In the genomic region with DNA sequence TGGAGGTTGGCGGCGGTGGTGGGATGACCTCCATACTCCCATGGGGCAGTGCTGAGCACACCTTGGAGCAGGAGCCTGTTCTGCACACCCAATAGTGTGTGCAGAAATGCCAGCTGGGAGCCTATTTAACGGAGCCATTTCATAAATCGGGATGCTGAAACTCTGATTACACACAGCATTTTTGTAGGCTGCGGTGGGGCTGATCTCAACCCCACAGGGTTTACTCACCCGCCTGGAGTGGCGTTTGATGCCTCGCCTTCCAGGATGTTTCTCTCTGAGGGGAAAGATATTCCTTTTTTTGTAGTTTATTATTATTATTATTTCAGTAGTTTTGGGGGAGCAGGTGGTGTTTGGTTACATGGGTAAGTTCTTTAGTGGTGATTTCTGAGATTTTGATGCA, we compare ENCODE assay signal across 19 cellular contexts.
"Had no signal": no experiment of that assay in that cellular context is flagged by ENCODE, and none has a peak within 500 bp of the region (broad histone marks: within the 10 kb centered on the region; RNA-seq: fewer than 3 reads in every experiment).

No MANE protein-coding gene starts in this region.

- H3K4me3 Mint-ChIP-seq: naive B cell, nephron had no signal

- H3K4me2 ChIP-seq: smooth muscle cell had no signal

- H3K27ac ChIP-seq: esophagus squamous epithelium, gastroesophageal sphincter, pancreas had no signal

- H3K4me3 ChIP-seq: esophagus squamous epithelium, gastroesophageal sphincter, lung, pancreas, smooth muscle cell had no signal

- H3K9me3 ChIP-seq: esophagus squamous epithelium, gastroesophageal sphincter, pancreas had no signal

- H3K9me3 Mint-ChIP-seq: nephron had no signal

- DNase-seq: dermis blood vessel endothelial cell; esophagus squamous epithelium; foreskin fibroblast; glutamatergic neuron; left colon; left ventricle myocardium superior; mesendoderm; naive B cell; occipital lobe; pancreas; right cardiac atrium; stimulated activated CD4-positive, alpha-beta T cell treated with anti-CD3 and anti-CD28 coated beads, Interleukin-2, amount 100 ng/mL, for 48 hours; stimulated activated naive CD4-positive, alpha-beta T cell treated with Interleukin-2 at 50 U/mL for 16 hours; trophoblast cell had no signal

- ATAC-seq: gastroesophageal sphincter, left colon, left ventricle myocardium superior, pancreas, right cardiac atrium had no signal

- FAIRE-seq: pancreas had no signal

- H3K27ac Mint-ChIP-seq: naive B cell, progenitor cell of endocrine pancreas had no signal

- H3K4me1 ChIP-seq: esophagus squamous epithelium, pancreas had no signal

- H3K36me3 ChIP-seq: esophagus squamous epithelium, gastroesophageal sphincter, pancreas had no signal

- H3K36me3 Mint-ChIP-seq: naive B cell had no signal

- H3K27me3 ChIP-seq: esophagus squamous epithelium, gastroesophageal sphincter, pancreas had no signal
